Comparison of ENCODE assay signal across 1 cellular context in the genomic region with DNA sequence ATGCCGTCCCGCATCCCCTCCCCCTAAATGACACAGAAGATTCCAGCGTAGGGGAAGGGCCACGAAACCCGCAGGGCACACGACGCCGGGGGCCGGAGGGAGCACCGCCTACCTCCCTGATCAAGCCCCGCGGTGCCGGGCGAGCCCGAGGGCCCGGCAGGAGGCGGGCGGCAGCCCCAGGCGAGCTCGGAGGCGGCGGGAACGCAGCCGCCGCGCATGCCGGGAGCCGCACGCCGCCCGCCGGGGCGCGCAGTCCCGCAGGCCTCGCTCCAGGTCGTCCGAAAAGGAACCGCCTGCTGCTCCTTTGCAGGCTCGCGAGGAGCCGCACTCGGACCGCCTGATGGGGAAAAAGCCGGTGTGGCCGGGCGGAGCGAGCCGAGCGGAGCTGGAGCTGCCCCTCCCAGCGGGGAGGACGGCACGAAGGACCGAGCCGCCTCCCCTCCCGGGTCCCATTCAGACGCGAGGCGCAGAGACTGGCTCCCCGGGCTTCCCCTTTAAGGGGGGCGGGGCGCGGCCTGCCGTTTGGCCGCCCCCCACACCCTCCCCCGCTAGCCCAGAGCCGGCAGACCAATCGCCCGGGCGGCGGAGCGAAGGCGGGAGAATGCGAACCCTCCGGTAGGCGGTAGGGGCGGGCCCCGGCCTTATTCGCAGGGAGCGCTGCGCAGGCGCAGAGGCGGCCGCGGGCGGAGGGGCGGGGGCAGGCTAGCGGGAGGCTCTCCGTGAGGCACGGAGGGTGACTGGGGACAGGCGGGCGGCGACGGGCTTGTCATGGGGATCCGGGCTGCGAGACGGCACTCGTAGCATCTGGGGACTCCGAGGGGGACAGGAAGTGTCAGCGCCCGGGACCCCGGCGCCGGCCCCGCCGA.
TF ChIP-seq lines count a peak whose summit lies in the region.

No MANE protein-coding gene starts in this region.

TF ChIP-seq in HEK293, 187 proteins besides CTCF, POLR2A, EP300 and RAD21 (continued from another document):
- TF ChIP-seq, protein P1, sequence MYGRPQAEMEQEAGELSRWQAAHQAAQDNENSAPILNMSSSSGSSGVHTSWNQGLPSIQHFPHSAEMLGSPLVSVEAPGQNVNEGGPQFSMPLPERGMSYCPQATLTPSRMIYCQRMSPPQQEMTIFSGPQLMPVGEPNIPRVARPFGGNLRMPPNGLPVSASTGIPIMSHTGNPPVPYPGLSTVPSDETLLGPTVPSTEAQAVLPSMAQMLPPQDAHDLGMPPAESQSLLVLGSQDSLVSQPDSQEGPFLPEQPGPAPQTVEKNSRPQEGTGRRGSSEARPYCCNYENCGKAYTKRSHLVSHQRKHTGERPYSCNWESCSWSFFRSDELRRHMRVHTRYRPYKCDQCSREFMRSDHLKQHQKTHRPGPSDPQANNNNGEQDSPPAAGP (tag by site-specific recombination; IDR thresholded peaks at IDR 0.05): peak; percentile 38; the same call in 1 of the 2 replicates
- TF ChIP-seq ZEB2 (tag by site-specific recombination; IDR thresholded peaks at IDR 0.05): peak; percentile 88
